2 cellular contexts compared by ENCODE assay signal in genomic region chr9:89685698-89686097, GRCh38.
A peak's percentile ranks its signal among the peaks of the same experiment; 100 is the strongest.
TF ChIP-seq lines count a peak whose summit lies in the region.

No MANE protein-coding gene starts in this region.

TF ChIP-seq in liver, 16 proteins besides CTCF, POLR2A, EP300 and RAD21:
- no peak for TF ChIP-seq MAX (IDR thresholded peaks at IDR 0.05)
- peak; percentile 70 to 80 for TF ChIP-seq RXRA (IDR thresholded peaks at IDR 0.05)
- peak; percentile 88 for TF ChIP-seq HNF4G (IDR thresholded peaks at IDR 0.05)
- peak; percentile 93 for TF ChIP-seq HNF4A (conservative IDR thresholded peaks at IDR 0.05)
- peak; percentile 81 for TF ChIP-seq SP1 (IDR thresholded peaks at IDR 0.05)

TF ChIP-seq in HepG2, 621 proteins besides CTCF, POLR2A, EP300 and RAD21:
- TF ChIP-seq, protein P1, sequence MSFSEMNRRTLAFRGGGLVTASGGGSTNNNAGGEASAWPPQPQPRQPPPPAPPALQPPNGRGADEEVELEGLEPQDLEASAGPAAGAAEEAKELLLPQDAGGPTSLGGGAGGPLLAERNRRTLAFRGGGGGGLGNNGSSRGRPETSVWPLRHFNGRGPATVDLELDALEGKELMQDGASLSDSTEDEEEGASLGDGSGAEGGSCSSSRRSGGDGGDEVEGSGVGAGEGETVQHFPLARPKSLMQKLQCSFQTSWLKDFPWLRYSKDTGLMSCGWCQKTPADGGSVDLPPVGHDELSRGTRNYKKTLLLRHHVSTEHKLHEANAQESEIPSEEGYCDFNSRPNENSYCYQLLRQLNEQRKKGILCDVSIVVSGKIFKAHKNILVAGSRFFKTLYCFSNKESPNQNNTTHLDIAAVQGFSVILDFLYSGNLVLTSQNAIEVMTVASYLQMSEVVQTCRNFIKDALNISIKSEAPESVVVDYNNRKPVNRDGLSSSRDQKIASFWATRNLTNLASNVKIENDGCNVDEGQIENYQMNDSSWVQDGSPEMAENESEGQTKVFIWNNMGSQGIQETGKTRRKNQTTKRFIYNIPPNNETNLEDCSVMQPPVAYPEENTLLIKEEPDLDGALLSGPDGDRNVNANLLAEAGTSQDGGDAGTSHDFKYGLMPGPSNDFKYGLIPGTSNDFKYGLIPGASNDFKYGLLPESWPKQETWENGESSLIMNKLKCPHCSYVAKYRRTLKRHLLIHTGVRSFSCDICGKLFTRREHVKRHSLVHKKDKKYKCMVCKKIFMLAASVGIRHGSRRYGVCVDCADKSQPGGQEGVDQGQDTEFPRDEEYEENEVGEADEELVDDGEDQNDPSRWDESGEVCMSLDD (CRISPR knock-in tag; IDR thresholded peaks at IDR 0.05; ENCODE audit: borderline replicate concordance) = no peak
- TF ChIP-seq ZNF430 (CRISPR knock-in tag; IDR thresholded peaks at IDR 0.05) = no peak
- no peak for TF ChIP-seq SKI (IDR thresholded peaks at IDR 0.05; ENCODE audit: partially characterized antibody)
- TF ChIP-seq ZNF782 (CRISPR knock-in tag; IDR thresholded peaks at IDR 0.05; ENCODE audit: borderline replicate concordance) = no peak
- TF ChIP-seq ZNF136 (CRISPR knock-in tag; IDR thresholded peaks at IDR 0.05; ENCODE audit: low read depth) = no peak
- TF ChIP-seq CENPX (CRISPR knock-in tag; IDR thresholded peaks at IDR 0.05) = no peak
- no peak for TF ChIP-seq MEIS2 (CRISPR knock-in tag; IDR thresholded peaks at IDR 0.05)
- TF ChIP-seq, protein P2, sequence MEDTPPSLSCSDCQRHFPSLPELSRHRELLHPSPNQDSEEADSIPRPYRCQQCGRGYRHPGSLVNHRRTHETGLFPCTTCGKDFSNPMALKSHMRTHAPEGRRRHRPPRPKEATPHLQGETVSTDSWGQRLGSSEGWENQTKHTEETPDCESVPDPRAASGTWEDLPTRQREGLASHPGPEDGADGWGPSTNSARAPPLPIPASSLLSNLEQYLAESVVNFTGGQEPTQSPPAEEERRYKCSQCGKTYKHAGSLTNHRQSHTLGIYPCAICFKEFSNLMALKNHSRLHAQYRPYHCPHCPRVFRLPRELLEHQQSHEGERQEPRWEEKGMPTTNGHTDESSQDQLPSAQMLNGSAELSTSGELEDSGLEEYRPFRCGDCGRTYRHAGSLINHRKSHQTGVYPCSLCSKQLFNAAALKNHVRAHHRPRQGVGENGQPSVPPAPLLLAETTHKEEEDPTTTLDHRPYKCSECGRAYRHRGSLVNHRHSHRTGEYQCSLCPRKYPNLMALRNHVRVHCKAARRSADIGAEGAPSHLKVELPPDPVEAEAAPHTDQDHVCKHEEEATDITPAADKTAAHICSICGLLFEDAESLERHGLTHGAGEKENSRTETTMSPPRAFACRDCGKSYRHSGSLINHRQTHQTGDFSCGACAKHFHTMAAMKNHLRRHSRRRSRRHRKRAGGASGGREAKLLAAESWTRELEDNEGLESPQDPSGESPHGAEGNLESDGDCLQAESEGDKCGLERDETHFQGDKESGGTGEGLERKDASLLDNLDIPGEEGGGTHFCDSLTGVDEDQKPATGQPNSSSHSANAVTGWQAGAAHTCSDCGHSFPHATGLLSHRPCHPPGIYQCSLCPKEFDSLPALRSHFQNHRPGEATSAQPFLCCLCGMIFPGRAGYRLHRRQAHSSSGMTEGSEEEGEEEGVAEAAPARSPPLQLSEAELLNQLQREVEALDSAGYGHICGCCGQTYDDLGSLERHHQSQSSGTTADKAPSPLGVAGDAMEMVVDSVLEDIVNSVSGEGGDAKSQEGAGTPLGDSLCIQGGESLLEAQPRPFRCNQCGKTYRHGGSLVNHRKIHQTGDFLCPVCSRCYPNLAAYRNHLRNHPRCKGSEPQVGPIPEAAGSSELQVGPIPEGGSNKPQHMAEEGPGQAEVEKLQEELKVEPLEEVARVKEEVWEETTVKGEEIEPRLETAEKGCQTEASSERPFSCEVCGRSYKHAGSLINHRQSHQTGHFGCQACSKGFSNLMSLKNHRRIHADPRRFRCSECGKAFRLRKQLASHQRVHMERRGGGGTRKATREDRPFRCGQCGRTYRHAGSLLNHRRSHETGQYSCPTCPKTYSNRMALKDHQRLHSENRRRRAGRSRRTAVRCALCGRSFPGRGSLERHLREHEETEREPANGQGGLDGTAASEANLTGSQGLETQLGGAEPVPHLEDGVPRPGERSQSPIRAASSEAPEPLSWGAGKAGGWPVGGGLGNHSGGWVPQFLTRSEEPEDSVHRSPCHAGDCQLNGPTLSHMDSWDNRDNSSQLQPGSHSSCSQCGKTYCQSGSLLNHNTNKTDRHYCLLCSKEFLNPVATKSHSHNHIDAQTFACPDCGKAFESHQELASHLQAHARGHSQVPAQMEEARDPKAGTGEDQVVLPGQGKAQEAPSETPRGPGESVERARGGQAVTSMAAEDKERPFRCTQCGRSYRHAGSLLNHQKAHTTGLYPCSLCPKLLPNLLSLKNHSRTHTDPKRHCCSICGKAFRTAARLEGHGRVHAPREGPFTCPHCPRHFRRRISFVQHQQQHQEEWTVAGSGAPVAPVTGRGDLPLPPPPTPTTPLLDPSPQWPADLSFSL (CRISPR knock-in tag; IDR thresholded peaks at IDR 0.05) = no peak
- TF ChIP-seq PAWR (CRISPR knock-in tag; IDR thresholded peaks at IDR 0.05; ENCODE audit: borderline replicate concordance) = no peak
- no peak for TF ChIP-seq MBNL3 (CRISPR knock-in tag; conservative IDR thresholded peaks at IDR 0.05)
- no peak for TF ChIP-seq ZNF576 (CRISPR knock-in tag; IDR thresholded peaks at IDR 0.05)
- no peak for TF ChIP-seq ATF6 (CRISPR knock-in tag; conservative IDR thresholded peaks at IDR 0.05)
